Comparison of ENCODE assay signal across 22 cellular contexts in genomic region chr6:35642471-35643161, GRCh38. TPM values are rescaled to one million over a fixed set of nuclear protein-coding genes. Genes with fewer than 3 reads are reported as not detected.
DNase-seq lines count a peak whose midpoint lies in the region; ATAC-seq and TF ChIP-seq lines count a peak whose summit lies in the region.
"Had no signal": no experiment of that assay in that cellular context is flagged by ENCODE, and none has a peak within 500 bp of the region (broad histone marks: within the 10 kb centered on the region; RNA-seq: fewer than 3 reads in every experiment).

No MANE protein-coding gene starts in this region.

- H3K9ac ChIP-seq in mammary epithelial cell (ENCODE audit: insufficient read depth, low read length): no peak overlapping the region

- POLR2A ChIA-PET in MCF 10A (lab: Yijun Ruan, JAX): interaction anchor here (0.5 to 5.5 kb wide), 23 partner anchors 11 to 280 kb away, joined by 3 to 31 read pairs (median 4); no protein-coding TSS in a partner anchor
- POLR2A ChIA-PET in T-cell (lab: Charles Lee): interaction anchor here (0.6 to 0.7 kb wide), 8 partner anchors 29 to 457 kb away, joined by 3 to 7 read pairs (median 3); no protein-coding TSS in a partner anchor

- H3K36me3 ChIP-seq in mammary epithelial cell (ENCODE audit: insufficient read depth, low read length): peaks cover 29% of the 10 kb centered on the region
- H3K36me3 ChIP-seq: colonic mucosa had no signal

- no peaks in the 10 kb centered on the region for H3K9me3 ChIP-seq in mammary epithelial cell (replicated peaks; ENCODE audit: insufficient read depth, low read length)
- H3K9me3 ChIP-seq: colonic mucosa, esophagus muscularis mucosa, testis had no signal

- no peak overlapping the region for H2AFZ ChIP-seq in mammary epithelial cell (ENCODE audit: low read depth, low read length)

- no peaks in the 10 kb centered on the region for H3K27me3 ChIP-seq in mammary epithelial cell (ENCODE audit: insufficient read depth, low read length)
- H3K27me3 ChIP-seq: colonic mucosa, esophagus muscularis mucosa, testis had no signal

- H3K4me1 ChIP-seq in mammary epithelial cell (ENCODE audit: insufficient read depth, low read length): peaks cover 5% of the 10 kb centered on the region
- H3K4me1 ChIP-seq: colonic mucosa, testis had no signal

- H3K4me3 Mint-ChIP-seq in MCF 10A (ENCODE audit: unreplicated experiment) (peak overlapping the region; percentile 19), T-cell (peak overlapping the region in 1 of 3 donors; percentile 23)
- no peak overlapping the region for H3K4me3 Mint-ChIP-seq in central memory CD8-positive, alpha-beta T cell
- H3K4me3 Mint-ChIP-seq: activated naive CD8-positive, alpha-beta T cell treated with anti-CD3 and anti-CD28 coated beads, Interleukin-2, amount 10 ng/mL, durations not matched to agents 7 days and 5 days had no signal

- H3K4me2 ChIP-seq in mammary epithelial cell (ENCODE audit: insufficient read depth, low read depth, low read length): no peak overlapping the region

- H3K27me3 Mint-ChIP-seq in MCF 10A (ENCODE audit: insufficient read depth, unreplicated experiment) (no peaks in the 10 kb centered on the region), T-cell (no peaks in the 10 kb centered on the region)
- H3K27me3 Mint-ChIP-seq in central memory CD8-positive, alpha-beta T cell: no peaks in the 10 kb centered on the region
- H3K27me3 Mint-ChIP-seq: activated naive CD8-positive, alpha-beta T cell treated with anti-CD3 and anti-CD28 coated beads, Interleukin-2, amount 10 ng/mL, durations not matched to agents 7 days and 5 days had no signal

- DNase-seq in MCF 10A (ENCODE audit: unreplicated experiment) (no peak), mammary epithelial cell (no peak), T-cell (peak in 11 of 34 experiments; percentile 5 to 33 (median 20)), NCI-H446 treated with DMSO at 0.1 percent for 48 hours (lab: John Stamatoyannopoulos, UW) (no peak)
- DNase-seq in central memory CD8-positive, alpha-beta T cell (ENCODE audit: low spot score in 2 of 2): no peak
- no peak for DNase-seq in stimulated activated CD4-positive, alpha-beta T cell treated with anti-CD3 and anti-CD28 coated beads, Interleukin-2, amount 100 ng/mL, for 48 hours
- DNase-seq: activated CD4-positive, alpha-beta T cell treated with anti-CD3 and anti-CD28 coated beads for 4 hours; activated naive CD8-positive, alpha-beta T cell treated with anti-CD3 and anti-CD28 coated beads, Interleukin-2, amount 10 ng/mL, durations not matched to agents 7 days and 5 days; colonic mucosa; COR-L47; DND-41; kidney; NCI-H1092 treated with DMSO at 0.1 percent for 48 hours; NCI-H1930; NCI-H774; OCI-M1; testis had no signal

- H3K27ac Mint-ChIP-seq in MCF 10A (ENCODE audit: low read depth, unreplicated experiment): peak overlapping the region; percentile 81
- H3K27ac Mint-ChIP-seq in T-cell: peak overlapping the region; percentile 62 to 87
- H3K27ac Mint-ChIP-seq in central memory CD8-positive, alpha-beta T cell (ENCODE audit: low read depth): peak overlapping the region; percentile 44
- H3K27ac Mint-ChIP-seq: progenitor cell of endocrine pancreas had no signal

- dilution Hi-C loops in mammary epithelial cell (cut with HindIII; ENCODE audit: low sequenced_read_pairs): no loop called here

- ATAC-seq in T-cell (replicated peaks in 1 of 4) (peak in 1 of 4 experiments; percentile 86), GM19324 (IDR thresholded peaks at IDR 0.05; ENCODE audit: low FRiP score, unreplicated experiment) (no peak)
- ATAC-seq in central memory CD8-positive, alpha-beta T cell (replicated peaks; ENCODE audit: extremely low read depth, poor library complexity, severe bottlenecking): peak; percentile 54
- ATAC-seq: Right ventricle myocardium inferior had no signal

- intact Hi-C loops in MCF 10A (cut with micrococcal nuclease) (no loop called here), mammary epithelial cell (cut with micrococcal nuclease) (no loop called here)

- no peaks in the 10 kb centered on the region for H3K9me3 Mint-ChIP-seq in MCF 10A (ENCODE audit: unreplicated experiment)
- no peaks in the 10 kb centered on the region for H3K9me3 Mint-ChIP-seq in T-cell
- no peaks in the 10 kb centered on the region for H3K9me3 Mint-ChIP-seq in central memory CD8-positive, alpha-beta T cell
- H3K9me3 Mint-ChIP-seq: activated naive CD8-positive, alpha-beta T cell treated with anti-CD3 and anti-CD28 coated beads, Interleukin-2, amount 10 ng/mL, durations not matched to agents 7 days and 5 days had no signal

- H3K27ac ChIP-seq in mammary epithelial cell (ENCODE audit: insufficient read depth, low read depth, low read length): no peak overlapping the region
- H3K27ac ChIP-seq: colonic mucosa, esophagus muscularis mucosa, testis had no signal

- peaks cover 67% of the 10 kb centered on the region for H3K79me2 ChIP-seq in mammary epithelial cell (ENCODE audit: insufficient read depth, low read length)

- CTCF ChIA-PET in MCF 10A (lab: Yijun Ruan, JAX): interaction anchor here (0.6 to 3.0 kb wide), 4 partner anchors 21 to 117 kb away, joined by 4 to 22 read pairs (median 4); partner anchors contain the start of gene ARMC12
- CTCF ChIA-PET in mammary epithelial cell (lab: Charles Lee; ENCODE audit: low non-redundant PET): interaction anchor here (0.6 kb wide), 1 partner anchor 58 kb away, joined by 3 read pairs; no protein-coding TSS in a partner anchor
- CTCF ChIA-PET in T-cell (lab: Charles Lee): interaction anchor here (0.6 to 3.2 kb wide), 16 partner anchors 10 to 341 kb away, joined by 3 to 23 read pairs (median 3); partner anchors contain the start of gene ARMC12 (in 1 of the 2)

- BruUV-seq in MCF 10A (replicated peaks; lab: Mats Ljungman, UMichigan) (no TSS peak), mammary epithelial cell (replicated peaks; lab: Mats Ljungman, UMichigan) (no TSS peak)

- 100% methylated on average over 1 of the region's 1 CpG for WGBS in mammary epithelial cell (ENCODE audit: low coverage, missing lambda C conversion rate)

- H4K20me1 ChIP-seq in mammary epithelial cell (ENCODE audit: insufficient read depth, low read length): no peaks in the 10 kb centered on the region

- in situ Hi-C loops in mammary epithelial cell (cut with MboI; ENCODE audit: low sequenced_read_pairs in 2 of 2): no loop called here

- no peak for TF ChIP-seq CTCF in MCF 10A (IDR thresholded peaks at IDR 0.05; ENCODE audit: unreplicated experiment)
- no peak for TF ChIP-seq CTCF in mammary epithelial cell (conservative IDR thresholded peaks at IDR 0.05 in 1 of 2, IDR thresholded peaks at IDR 0.05 in 1 of 2; ENCODE audit: extremely low read depth in 1 of 2, insufficient read depth in 1 of 2, low read depth in 1 of 2, low read length in 2 of 2)

- H3K4me1 Mint-ChIP-seq in MCF 10A (ENCODE audit: insufficient read depth, unreplicated experiment): peaks cover 42% of the 10 kb centered on the region
- H3K4me1 Mint-ChIP-seq in T-cell: peaks cover 75 to 79% (median 76%) of the 10 kb centered on the region in 3 donors
- peaks cover 40% of the 10 kb centered on the region for H3K4me1 Mint-ChIP-seq in central memory CD8-positive, alpha-beta T cell

- H3K36me3 Mint-ChIP-seq in MCF 10A (ENCODE audit: insufficient read depth, unreplicated experiment): peaks cover 100% of the 10 kb centered on the region
- H3K36me3 Mint-ChIP-seq in T-cell: peaks cover 44% of the 10 kb centered on the region
- peaks cover 20% of the 10 kb centered on the region for H3K36me3 Mint-ChIP-seq in central memory CD8-positive, alpha-beta T cell (ENCODE audit: insufficient read depth)

- no peak overlapping the region for H3K4me3 ChIP-seq in mammary epithelial cell (replicated peaks in 1 of 3; ENCODE audit: insufficient read depth in 1 of 3, low read depth in 2 of 3, low read length in 3 of 3)
- H3K4me3 ChIP-seq: colonic mucosa, esophagus muscularis mucosa, lung, testis had no signal

RNA-seq across cellular contexts. Expression of gene FKBP5, which starts 46.1 kb away (rescaled TPM):
- total RNA-seq in MCF 10A (2022) (304 and 387 TPM in 2 replicates), mammary epithelial cell (10 to 100 TPM; 60.7 to 97.9 TPM), T-cell (100 to 1,000 TPM in 1 of 5 donors, 10 to 100 TPM in 4; 61.4 to 130 (median 63.9) TPM)
- polyA plus RNA-seq in mammary epithelial cell: 57.9 TPM
- 96.0 TPM for polyA minus RNA-seq in mammary epithelial cell
